In genomic region chr16:630024-630814, GRCh38 we compare ENCODE assay signal across 18 cellular contexts. TPM values are rescaled to one million over a fixed set of nuclear protein-coding genes. Genes with fewer than 3 reads are reported as not detected.
DNase-seq lines count a peak whose midpoint lies in the region; ATAC-seq and TF ChIP-seq lines count a peak whose summit lies in the region.
"Had no signal": no experiment of that assay in that cellular context is flagged by ENCODE, and none has a peak within 500 bp of the region (broad histone marks: within the 10 kb centered on the region; RNA-seq: fewer than 3 reads in every experiment).

No MANE protein-coding gene starts in this region.

- no peak overlapping the region for H3K4me3 Mint-ChIP-seq in stimulated activated naive CD8-positive, alpha-beta T cell treated with anti-CD3 and anti-CD28 coated beads, Interleukin-15, amount 100 ng/mL, for 72 hours

- no peaks in the 10 kb centered on the region for H3K27me3 Mint-ChIP-seq in stimulated activated naive CD8-positive, alpha-beta T cell treated with anti-CD3 and anti-CD28 coated beads, Interleukin-15, amount 100 ng/mL, for 72 hours

- no peaks in the 10 kb centered on the region for H3K9me3 Mint-ChIP-seq in stimulated activated naive CD8-positive, alpha-beta T cell treated with anti-CD3 and anti-CD28 coated beads, Interleukin-15, amount 100 ng/mL, for 72 hours

- peak overlapping the region; percentile 29 for H3K4me3 ChIP-seq in neuron (ENCODE audit: low read length)
- H3K4me3 ChIP-seq: A549, SJSA1 had no signal

- DNase-seq in Right ventricle myocardium superior (peak; percentile 42), cardiac septum (ENCODE audit: low spot score) (no peak), left cardiac atrium (peak; percentile 31), NCI-H1417 (lab: John Stamatoyannopoulos, UW) (no peak), GM10266 (ENCODE audit: extremely low spot score) (no peak)
- DNase-seq in stimulated activated naive CD8-positive, alpha-beta T cell treated with anti-CD3 and anti-CD28 coated beads, Interleukin-15, amount 100 ng/mL, for 72 hours = no peak
- DNase-seq: activated CD8-positive, alpha-beta memory T cell treated with anti-CD3 and anti-CD28 coated beads for 24 hours; activated gamma-delta T cell; effector memory CD4-positive, alpha-beta T cell; HCEC 1CT; MM.1S; NCI-H2171; stimulated activated CD4-positive, alpha-beta T cell treated with anti-CD3 and anti-CD28 coated beads, Interleukin-4, amount 100 ng/mL, for 4 hours; stimulated activated naive CD4-positive, alpha-beta T cell had no signal

- ATAC-seq in Right ventricle myocardium superior (ENCODE audit: poor library complexity) = no peak
- no peak for ATAC-seq in left cardiac atrium
- ATAC-seq in stimulated activated naive CD8-positive, alpha-beta T cell treated with anti-CD3 and anti-CD28 coated beads, Interleukin-15, amount 100 ng/mL, for 72 hours = no peak
- no peak for ATAC-seq in HG03175 (IDR thresholded peaks at IDR 0.05; ENCODE audit: unreplicated experiment)
- ATAC-seq: A549 had no signal

- H3K9me3 ChIP-seq in neuron (ENCODE audit: low read length) = no peaks in the 10 kb centered on the region
- H3K9me3 ChIP-seq: A549, SJSA1 had no signal

- peaks cover 40% of the 10 kb centered on the region for H3K36me3 ChIP-seq in neuron (ENCODE audit: insufficient read depth, low read length)

- H3K4me1 ChIP-seq in neuron (ENCODE audit: insufficient read depth, low read length) = peaks cover 42% of the 10 kb centered on the region

- intact Hi-C loops in Right ventricle myocardium superior (cut with DNase I) (no loop called here), cardiac septum (cut with DNase I) (no loop called here), left cardiac atrium (cut with DNase I) (no loop called here)

- no peak for TF ChIP-seq CTCF in GM10266 (IDR thresholded peaks at IDR 0.05; ENCODE audit: control insufficient read depth, insufficient read depth, low read depth, missing control alignments)

- H2AFZ ChIP-seq in neuron (ENCODE audit: low read depth, low read length) = no peak overlapping the region

- H3K4me1 Mint-ChIP-seq in stimulated activated naive CD8-positive, alpha-beta T cell treated with anti-CD3 and anti-CD28 coated beads, Interleukin-15, amount 100 ng/mL, for 72 hours = peaks cover 12% of the 10 kb centered on the region

- H3K27ac Mint-ChIP-seq in stimulated activated naive CD8-positive, alpha-beta T cell treated with anti-CD3 and anti-CD28 coated beads, Interleukin-15, amount 100 ng/mL, for 72 hours = no peak overlapping the region

- H3K27me3 ChIP-seq in neuron (ENCODE audit: insufficient read depth, low read length) = no peaks in the 10 kb centered on the region
- H3K27me3 ChIP-seq: SJSA1 had no signal

RNA-seq across cellular contexts. Expression of gene WFIKKN1, which starts 0.6 kb away (rescaled TPM):
- total RNA-seq in Right ventricle myocardium superior (0.13 TPM), cardiac septum (0.40 TPM), left cardiac atrium (under 1 TPM; 0.21 to 0.50 TPM)

RNA-seq across cellular contexts. Expression of gene METTL26, which starts 5.9 kb away (rescaled TPM):
- total RNA-seq in Right ventricle myocardium superior = 52.5 TPM
- 47.7 TPM for total RNA-seq in cardiac septum
- total RNA-seq in left cardiac atrium = 10 to 100 TPM; 42.8 to 61.8 TPM

RNA-seq across cellular contexts. Expression of gene MCRIP2, which starts 11.4 kb away (rescaled TPM):
- total RNA-seq in Right ventricle myocardium superior = 205 TPM
- total RNA-seq in cardiac septum = 90.3 TPM
- total RNA-seq in left cardiac atrium = 100 to 1,000 TPM in 1 of 2 donors, 10 to 100 TPM in 1; 92.8 to 117 TPM

RNA-seq across cellular contexts. Expression of gene WDR90, which starts 18.9 kb away (rescaled TPM):
- 10.8 TPM for total RNA-seq in Right ventricle myocardium superior
- total RNA-seq in cardiac septum = 13.9 TPM
- total RNA-seq in left cardiac atrium = 10 to 100 TPM in 1 of 2 donors, 1 to 10 TPM in 1; 9.6 to 15.5 TPM

RNA-seq across cellular contexts. Expression of gene RHOT2, which starts 37.7 kb away (rescaled TPM):
- 81.9 TPM for total RNA-seq in Right ventricle myocardium superior
- 102 TPM for total RNA-seq in cardiac septum
- total RNA-seq in left cardiac atrium = 100 to 1,000 TPM in 1 of 2 donors, 10 to 100 TPM in 1; 73.8 to 106 TPM

Comparison
In these comparisons a context has a peak if more than half of its experiments do, and no peak if none do; other contexts are left out.
1. DNase-seq: peak in Right ventricle myocardium superior (single experiment) and left cardiac atrium (single experiment); none in cardiac septum (single experiment), stimulated activated naive CD8-positive, alpha-beta T cell treated with anti-CD3 and anti-CD28 coated beads, Interleukin-15, amount 100 ng/mL, for 72 hours (0 of 2), NCI-H1417 (0 of 3) and GM10266 (single experiment).